1 cellular context compared by ENCODE assay signal in genomic region chr20:63434599-63435378, GRCh38.
TF ChIP-seq lines count a peak whose summit lies in the region.

No MANE protein-coding gene starts in this region.

TF ChIP-seq in HepG2, 621 proteins besides CTCF, POLR2A, EP300 and RAD21 (continued from another document and continues in another):
- TF ChIP-seq, protein P1, sequence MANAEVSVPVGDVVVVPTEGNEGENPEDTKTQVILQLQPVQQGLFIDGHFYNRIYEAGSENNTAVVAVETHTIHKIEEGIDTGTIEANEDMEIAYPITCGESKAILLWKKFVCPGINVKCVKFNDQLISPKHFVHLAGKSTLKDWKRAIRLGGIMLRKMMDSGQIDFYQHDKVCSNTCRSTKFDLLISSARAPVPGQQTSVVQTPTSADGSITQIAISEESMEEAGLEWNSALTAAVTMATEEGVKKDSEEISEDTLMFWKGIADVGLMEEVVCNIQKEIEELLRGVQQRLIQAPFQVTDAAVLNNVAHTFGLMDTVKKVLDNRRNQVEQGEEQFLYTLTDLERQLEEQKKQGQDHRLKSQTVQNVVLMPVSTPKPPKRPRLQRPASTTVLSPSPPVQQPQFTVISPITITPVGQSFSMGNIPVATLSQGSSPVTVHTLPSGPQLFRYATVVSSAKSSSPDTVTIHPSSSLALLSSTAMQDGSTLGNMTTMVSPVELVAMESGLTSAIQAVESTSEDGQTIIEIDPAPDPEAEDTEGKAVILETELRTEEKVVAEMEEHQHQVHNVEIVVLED (CRISPR knock-in tag; IDR thresholded peaks at IDR 0.05; ENCODE audit: borderline replicate concordance): no peak
- peak; percentile 63 for TF ChIP-seq YY1 (IDR thresholded peaks at IDR 0.05; ENCODE audit: insufficient read depth, insufficient replicate concordance, low read depth, low read length)
- TF ChIP-seq AHR (CRISPR knock-in tag; IDR thresholded peaks at IDR 0.05): no peak
- no peak for TF ChIP-seq ZNF670 (CRISPR knock-in tag; IDR thresholded peaks at IDR 0.05; ENCODE audit: borderline replicate concordance)
- 0 out of 2 replicates have a peak, but pooled peaks have one; percentile 68 for TF ChIP-seq PAX8 (CRISPR knock-in tag; IDR thresholded peaks at IDR 0.05; ENCODE audit: borderline replicate concordance)
- peak; percentile 72; the same call in 1 of the 2 replicates for TF ChIP-seq ZNF580 (CRISPR knock-in tag; IDR thresholded peaks at IDR 0.05; ENCODE audit: borderline replicate concordance, low read depth)
- no peak for TF ChIP-seq DZIP1 (CRISPR knock-in tag; IDR thresholded peaks at IDR 0.05)
- TF ChIP-seq KMT2B (CRISPR knock-in tag; IDR thresholded peaks at IDR 0.05): 0 out of 2 replicates have a peak, but pooled peaks have one; percentile 31
- no peak for TF ChIP-seq BRCA1 (CRISPR knock-in tag; IDR thresholded peaks at IDR 0.05)
- no peak for TF ChIP-seq ZNF280B (CRISPR knock-in tag; IDR thresholded peaks at IDR 0.05; ENCODE audit: borderline replicate concordance)
- peak; percentile 46; the same call in 1 of the 2 replicates for TF ChIP-seq YEATS2 (CRISPR knock-in tag; IDR thresholded peaks at IDR 0.05; ENCODE audit: borderline replicate concordance)
- TF ChIP-seq FOXC1 (CRISPR knock-in tag; IDR thresholded peaks at IDR 0.05; ENCODE audit: borderline replicate concordance): no peak; the same call in 1 of the 2 replicates
- TF ChIP-seq ZNF124 (CRISPR knock-in tag; IDR thresholded peaks at IDR 0.05): peak; percentile 70; the same call in 1 of the 2 replicates
- TF ChIP-seq, protein P2, sequence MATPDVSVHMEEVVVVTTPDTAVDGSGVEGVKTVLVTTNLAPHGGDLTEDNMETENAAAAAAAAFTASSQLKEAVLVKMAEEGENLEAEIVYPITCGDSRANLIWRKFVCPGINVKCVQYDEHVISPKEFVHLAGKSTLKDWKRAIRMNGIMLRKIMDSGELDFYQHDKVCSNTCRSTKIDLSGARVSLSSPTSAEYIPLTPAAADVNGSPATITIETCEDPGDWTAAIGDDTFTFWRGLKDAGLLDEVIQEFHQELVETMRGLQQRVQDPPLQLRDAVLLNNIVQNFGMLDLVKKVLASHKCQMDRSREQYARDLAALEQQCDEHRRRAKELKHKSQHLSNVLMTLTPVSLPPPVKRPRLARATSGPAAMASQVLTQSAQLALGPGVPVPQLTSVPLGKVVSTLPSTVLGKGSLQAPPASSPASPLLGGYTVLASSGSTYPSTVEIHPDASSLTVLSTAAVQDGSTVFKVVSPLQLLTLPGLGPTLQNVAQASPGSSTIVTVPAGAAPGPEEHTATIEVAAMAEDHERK (CRISPR knock-in tag; IDR thresholded peaks at IDR 0.05; ENCODE audit: low read depth): no peak
- TF ChIP-seq ZNF550 (CRISPR knock-in tag; IDR thresholded peaks at IDR 0.05; ENCODE audit: borderline replicate concordance): no peak
- TF ChIP-seq KDM1A (CRISPR knock-in tag; IDR thresholded peaks at IDR 0.05): no peak; the same call in 1 of the 2 replicates
- TF ChIP-seq DNMT1 (CRISPR knock-in tag; IDR thresholded peaks at IDR 0.05): no peak
- TF ChIP-seq CBX5 (CRISPR knock-in tag; IDR thresholded peaks at IDR 0.05; ENCODE audit: borderline replicate concordance): peak; percentile 57; the same call in 1 of the 2 replicates
- peak; percentile 65; the same call in 1 of the 2 replicates for TF ChIP-seq ZNF614 (CRISPR knock-in tag; IDR thresholded peaks at IDR 0.05; ENCODE audit: borderline replicate concordance)
- TF ChIP-seq STAT5B (CRISPR knock-in tag; IDR thresholded peaks at IDR 0.05): 0 out of 2 replicates have a peak, but pooled peaks have one; percentile 31
- peak; percentile 52; the same call in 1 of the 2 replicates for TF ChIP-seq MAX (IDR thresholded peaks at IDR 0.05)
- no peak for TF ChIP-seq PITX1 (CRISPR knock-in tag; IDR thresholded peaks at IDR 0.05)
- no peak for TF ChIP-seq ATF7 (IDR thresholded peaks at IDR 0.05)
- TF ChIP-seq ATF7 (CRISPR knock-in tag; IDR thresholded peaks at IDR 0.05): no peak
- no peak; the same call in 1 of the 2 replicates for TF ChIP-seq POGK (CRISPR knock-in tag; conservative IDR thresholded peaks at IDR 0.05)
- TF ChIP-seq ZNF331 (CRISPR knock-in tag; IDR thresholded peaks at IDR 0.05): peak; percentile 83
- TF ChIP-seq ELF4 (CRISPR knock-in tag; IDR thresholded peaks at IDR 0.05; ENCODE audit: borderline replicate concordance): no peak
- no peak for TF ChIP-seq TGIF2 (CRISPR knock-in tag; IDR thresholded peaks at IDR 0.05)
- TF ChIP-seq GATAD2A (CRISPR knock-in tag; IDR thresholded peaks at IDR 0.05): peak; percentile 58; the same call in 1 of the 2 replicates
- TF ChIP-seq RAD51 (IDR thresholded peaks at IDR 0.05; ENCODE audit: borderline replicate concordance): peak; percentile 97
- TF ChIP-seq, protein P3, sequence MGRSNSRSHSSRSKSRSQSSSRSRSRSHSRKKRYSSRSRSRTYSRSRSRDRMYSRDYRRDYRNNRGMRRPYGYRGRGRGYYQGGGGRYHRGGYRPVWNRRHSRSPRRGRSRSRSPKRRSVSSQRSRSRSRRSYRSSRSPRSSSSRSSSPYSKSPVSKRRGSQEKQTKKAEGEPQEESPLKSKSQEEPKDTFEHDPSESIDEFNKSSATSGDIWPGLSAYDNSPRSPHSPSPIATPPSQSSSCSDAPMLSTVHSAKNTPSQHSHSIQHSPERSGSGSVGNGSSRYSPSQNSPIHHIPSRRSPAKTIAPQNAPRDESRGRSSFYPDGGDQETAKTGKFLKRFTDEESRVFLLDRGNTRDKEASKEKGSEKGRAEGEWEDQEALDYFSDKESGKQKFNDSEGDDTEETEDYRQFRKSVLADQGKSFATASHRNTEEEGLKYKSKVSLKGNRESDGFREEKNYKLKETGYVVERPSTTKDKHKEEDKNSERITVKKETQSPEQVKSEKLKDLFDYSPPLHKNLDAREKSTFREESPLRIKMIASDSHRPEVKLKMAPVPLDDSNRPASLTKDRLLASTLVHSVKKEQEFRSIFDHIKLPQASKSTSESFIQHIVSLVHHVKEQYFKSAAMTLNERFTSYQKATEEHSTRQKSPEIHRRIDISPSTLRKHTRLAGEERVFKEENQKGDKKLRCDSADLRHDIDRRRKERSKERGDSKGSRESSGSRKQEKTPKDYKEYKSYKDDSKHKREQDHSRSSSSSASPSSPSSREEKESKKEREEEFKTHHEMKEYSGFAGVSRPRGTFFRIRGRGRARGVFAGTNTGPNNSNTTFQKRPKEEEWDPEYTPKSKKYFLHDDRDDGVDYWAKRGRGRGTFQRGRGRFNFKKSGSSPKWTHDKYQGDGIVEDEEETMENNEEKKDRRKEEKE (IDR thresholded peaks at IDR 0.05): no peak
- TF ChIP-seq ZNF512B (CRISPR knock-in tag; IDR thresholded peaks at IDR 0.05; ENCODE audit: borderline replicate concordance): no peak; the same call in 1 of the 2 replicates
- no peak for TF ChIP-seq ZBTB20 (CRISPR knock-in tag; IDR thresholded peaks at IDR 0.05; ENCODE audit: borderline replicate concordance, low read depth)
- TF ChIP-seq KAT7 (CRISPR knock-in tag; IDR thresholded peaks at IDR 0.05; ENCODE audit: borderline replicate concordance): no peak
- TF ChIP-seq ZGPAT (CRISPR knock-in tag; IDR thresholded peaks at IDR 0.05): 0 out of 2 replicates have a peak, but pooled peaks have one; percentile 26
- no peak for TF ChIP-seq ZNF383 (CRISPR knock-in tag; IDR thresholded peaks at IDR 0.05; ENCODE audit: borderline replicate concordance)
- no peak for TF ChIP-seq ZNF841 (CRISPR knock-in tag; IDR thresholded peaks at IDR 0.05; ENCODE audit: borderline replicate concordance)
- peak; percentile 54; the same call in 1 of the 2 replicates for TF ChIP-seq CENPT (CRISPR knock-in tag; IDR thresholded peaks at IDR 0.05; ENCODE audit: low read depth)
- no peak for TF ChIP-seq SNRNP70 (IDR thresholded peaks at IDR 0.05; ENCODE audit: low read depth, low read length)
- TF ChIP-seq, protein P4, sequence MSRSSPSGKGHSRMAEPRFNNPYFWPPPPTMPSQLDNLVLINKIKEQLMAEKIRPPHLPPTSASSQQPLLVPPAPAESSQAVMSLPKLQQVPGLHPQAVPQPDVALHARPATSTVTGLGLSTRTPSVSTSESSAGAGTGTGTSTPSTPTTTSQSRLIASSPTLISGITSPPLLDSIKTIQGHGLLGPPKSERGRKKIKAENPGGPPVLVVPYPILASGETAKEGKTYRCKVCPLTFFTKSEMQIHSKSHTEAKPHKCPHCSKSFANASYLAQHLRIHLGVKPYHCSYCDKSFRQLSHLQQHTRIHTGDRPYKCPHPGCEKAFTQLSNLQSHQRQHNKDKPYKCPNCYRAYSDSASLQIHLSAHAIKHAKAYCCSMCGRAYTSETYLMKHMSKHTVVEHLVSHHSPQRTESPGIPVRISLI (CRISPR knock-in tag; IDR thresholded peaks at IDR 0.05; ENCODE audit: borderline replicate concordance): no peak
- peak; percentile 50; the same call in 1 of the 2 replicates for TF ChIP-seq FOXK1 (CRISPR knock-in tag; IDR thresholded peaks at IDR 0.05; ENCODE audit: borderline replicate concordance, low read depth)
- TF ChIP-seq NFYC (CRISPR knock-in tag; IDR thresholded peaks at IDR 0.05): peak; percentile 25; the same call in 1 of the 2 replicates
- TF ChIP-seq MAFF (IDR thresholded peaks at IDR 0.05; ENCODE audit: low read depth, low read length): no peak
